ENCODE assay signal across 1 cellular context in genomic region chr5:126234563-126235195, GRCh38.
TF ChIP-seq lines count a peak whose summit lies in the region.

No MANE protein-coding gene starts in this region.

TF ChIP-seq in A549, 52 proteins besides CTCF, POLR2A, EP300 and RAD21 (continued from another document):
- TF ChIP-seq E2F6 (IDR thresholded peaks at IDR 0.05; ENCODE audit: borderline replicate concordance, low read depth) (no peak), NFE2L2 (conservative IDR thresholded peaks at IDR 0.05; ENCODE audit: low read length) (no peak), KDM1A (IDR thresholded peaks at IDR 0.05; ENCODE audit: low read depth) (no peak), CHD2 (IDR thresholded peaks at IDR 0.05; ENCODE audit: low read length, partially characterized antibody) (no peak)
